In the genomic region with DNA sequence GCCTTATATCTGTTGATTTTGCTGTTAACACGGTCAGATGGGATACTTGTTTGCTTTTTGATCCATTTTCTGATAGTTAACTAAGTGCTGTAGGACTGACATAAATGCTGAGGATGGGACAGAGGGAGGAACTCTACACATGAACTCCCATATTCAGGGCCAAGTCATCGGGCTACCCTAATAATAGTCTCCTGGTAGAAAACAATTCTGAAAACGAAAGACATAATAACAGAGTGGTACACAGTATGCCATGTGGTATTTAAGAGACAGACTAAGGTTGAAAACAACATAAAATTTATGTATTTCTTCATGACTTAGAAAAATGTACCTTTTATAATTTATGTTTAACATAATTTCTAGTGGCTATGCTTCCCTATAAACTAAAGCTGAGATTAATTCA, we compare ENCODE assay signal across 17 cellular contexts. TPM values are rescaled to one million over a fixed set of nuclear protein-coding genes. Genes with fewer than 3 reads are reported as not detected.
A peak's percentile ranks its signal among the peaks of the same experiment; 100 is the strongest.
DNase-seq lines count a peak whose midpoint lies in the region; ATAC-seq and TF ChIP-seq lines count a peak whose summit lies in the region.
"Had no signal": no experiment of that assay in that cellular context is flagged by ENCODE, and none has a peak within 500 bp of the region (broad histone marks: within the 10 kb centered on the region; RNA-seq: fewer than 3 reads in every experiment).

No MANE protein-coding gene starts in this region.

- DNase-seq in GM23338 (ENCODE audit: low spot score) (no peak), OCI-LY7 (ENCODE audit: low spot score) (no peak), esophagus muscularis mucosa (ENCODE audit: extremely low spot score) (no peak), spleen (no peak), WERI-Rb-1 (no peak), GM13977 (ENCODE audit: low spot score) (no peak), Caco-2 (no peak), colonic mucosa (no peak)
- DNase-seq: CD4-positive, alpha-beta memory T cell; GDM1; HFFc6; NCI-H1092; NCI-H446 treated with DMSO at 0.1 percent for 48 hours; NCI-H774; SHP77 treated with DMSO at 0.1 percent for 48 hours had no signal

- H3F3A ChIP-seq in GM23338 (replicated peaks; ENCODE audit: low read depth) = no peaks in the 10 kb centered on the region

- H3K4me1 ChIP-seq in GM23338 (ENCODE audit: insufficient read depth) (0 out of 2 replicates have a peak, but pooled peaks cover 8% of the 10 kb centered on the region), OCI-LY7 (ENCODE audit: insufficient read depth, low read length, poor library complexity, severe bottlenecking) (peaks cover 36% of the 10 kb centered on the region), esophagus muscularis mucosa (peaks cover 6 to 42% (median 35%) of the 10 kb centered on the region in 4 donors), spleen (no peaks in the 10 kb centered on the region), Caco-2 (no peaks in the 10 kb centered on the region), colonic mucosa (no peaks in the 10 kb centered on the region)

- H3K36me3 Mint-ChIP-seq in GM23338 (ENCODE audit: low read depth) (no peaks in the 10 kb centered on the region), Caco-2 (ENCODE audit: insufficient read depth, unreplicated experiment) (no peaks in the 10 kb centered on the region)
- H3K36me3 Mint-ChIP-seq: CD4-positive, alpha-beta memory T cell had no signal

- intact Hi-C loops in OCI-LY7 (cut with micrococcal nuclease; ENCODE audit: unreplicated experiment) (no loop called here), esophagus muscularis mucosa (cut with DNase I) (loop anchor here (5.0 kb wide), 1 partner anchor 527 kb away; no protein-coding TSS in a partner anchor), spleen (cut with DNase I; ENCODE audit: low total_unique reads) (no loop called here), Caco-2 (cut with micrococcal nuclease; ENCODE audit: unreplicated experiment) (no loop called here), colonic mucosa (cut with DNase I) (no loop called here)

- POLR2A ChIA-PET in OCI-LY7 (lab: Charles Lee) = interaction anchor here (0.7 to 1.0 kb wide), 2 partner anchors 29 to 45 kb away, joined by 3 to 4 read pairs; no protein-coding TSS in a partner anchor
- POLR2A ChIA-PET in Caco-2 (lab: Charles Lee) = no interaction called here

- in situ Hi-C loops in GM13977 (cut with MboI; ENCODE audit: low pct_unique_long_range_greater_than_20kb, low sequenced_read_pairs, unreplicated experiment) = no loop called here

- H3K4me2 ChIP-seq in GM23338 (no peak overlapping the region), OCI-LY7 (ENCODE audit: low read length) (peak overlapping the region; percentile 61)

- 62% methylated on average over 3 of the region's 3 CpGs for WGBS in esophagus muscularis mucosa
- WGBS in spleen, 5 donors = 49 to 65% (median 59%) methylated on average over 3 of the region's 3 CpGs

- ATAC-seq in GM23338 = no peak
- ATAC-seq: K562 had no signal

- H3K27ac Mint-ChIP-seq in GM23338 = no peak overlapping the region; the same call in 1 of the 2 replicates
- no peak overlapping the region for H3K27ac Mint-ChIP-seq in Caco-2 (ENCODE audit: unreplicated experiment)
- H3K27ac Mint-ChIP-seq: CD4-positive, alpha-beta memory T cell; HFFc6 had no signal

- H3K79me2 ChIP-seq in GM23338 (replicated peaks; ENCODE audit: insufficient read depth) (no peaks in the 10 kb centered on the region), OCI-LY7 (ENCODE audit: insufficient read depth, low read depth, low read length) (no peaks in the 10 kb centered on the region)

- H3K36me3 ChIP-seq in GM23338 (ENCODE audit: insufficient read depth) (no peaks in the 10 kb centered on the region), OCI-LY7 (ENCODE audit: insufficient read depth, low read length) (no peaks in the 10 kb centered on the region), esophagus muscularis mucosa (no peaks in the 10 kb centered on the region), spleen (no peaks in the 10 kb centered on the region), WERI-Rb-1 (no peaks in the 10 kb centered on the region), Caco-2 (ENCODE audit: control insufficient read depth, insufficient read depth, low read length) (no peaks in the 10 kb centered on the region), colonic mucosa (no peaks in the 10 kb centered on the region)

- peak overlapping the region; percentile 64; the same call in 1 of the 2 replicates for H2AFZ ChIP-seq in GM23338
- peak overlapping the region; percentile 97 for H2AFZ ChIP-seq in OCI-LY7 (ENCODE audit: low read length)

- peaks cover 4% of the 10 kb centered on the region for H3K27me3 Mint-ChIP-seq in GM23338 (ENCODE audit: insufficient read depth, low read depth, poor library complexity)
- peaks cover 18% of the 10 kb centered on the region for H3K27me3 Mint-ChIP-seq in Caco-2 (ENCODE audit: insufficient read depth, unreplicated experiment)

- H3K4me3 ChIP-seq in GM23338 (no peak overlapping the region), OCI-LY7 (ENCODE audit: low read depth, low read length, poor library complexity, severe bottlenecking) (peak overlapping the region; percentile 7), esophagus muscularis mucosa (peak overlapping the region in 1 of 4 donors; percentile 31), spleen (no peak overlapping the region), WERI-Rb-1 (ENCODE audit: low read depth, low read length) (no peak overlapping the region), Caco-2 (ENCODE audit: low read depth, low read length) (no peak overlapping the region), colonic mucosa (no peak overlapping the region)
- H3K4me3 ChIP-seq: K562 had no signal

- H3K4me3 Mint-ChIP-seq in GM23338 (no peak overlapping the region), Caco-2 (ENCODE audit: unreplicated experiment) (no peak overlapping the region)
- H3K4me3 Mint-ChIP-seq: CD4-positive, alpha-beta memory T cell; HFFc6 had no signal

- H3K9me2 ChIP-seq in GM23338 (ENCODE audit: insufficient read depth) (no peaks in the 10 kb centered on the region), OCI-LY7 (ENCODE audit: insufficient read depth, low read length) (no peaks in the 10 kb centered on the region)

- no peak overlapping the region for H3K9ac ChIP-seq in colonic mucosa (ENCODE audit: low read depth in 2 of 2, low read length in 2 of 2)

- H3K4me1 Mint-ChIP-seq in GM23338 (peaks cover 13% of the 10 kb centered on the region), Caco-2 (ENCODE audit: low read depth, unreplicated experiment) (no peaks in the 10 kb centered on the region)
- H3K4me1 Mint-ChIP-seq: CD4-positive, alpha-beta memory T cell had no signal

- no peak for TF ChIP-seq POLR2A in esophagus muscularis mucosa (IDR thresholded peaks at IDR 0.05; ENCODE audit: low read depth)
- TF ChIP-seq POLR2A in spleen (IDR thresholded peaks at IDR 0.05) = no peak

- H3K27me3 ChIP-seq in GM23338 (ENCODE audit: insufficient read depth) (no peaks in the 10 kb centered on the region), esophagus muscularis mucosa (no peaks in the 10 kb centered on the region), spleen (replicated peaks in 1 of 7) (peaks cover 0 to 6% (median 0%) of the 10 kb centered on the region in 7 donors), WERI-Rb-1 (ENCODE audit: insufficient read depth, low read depth, severe bottlenecking) (no peaks in the 10 kb centered on the region), Caco-2 (replicated peaks; ENCODE audit: control insufficient read depth, insufficient read depth, low read length) (no peaks in the 10 kb centered on the region), colonic mucosa (no peaks in the 10 kb centered on the region)

- H4K20me1 ChIP-seq in GM23338 (replicated peaks; ENCODE audit: insufficient read depth) (no peaks in the 10 kb centered on the region), OCI-LY7 (ENCODE audit: insufficient read depth, low read length) (no peaks in the 10 kb centered on the region)

- CTCF ChIA-PET in OCI-LY7 (lab: Charles Lee; ENCODE audit: unreplicated experiment) = no interaction called here
- CTCF ChIA-PET in Caco-2 (lab: Charles Lee) = no interaction called here

- H3K27ac ChIP-seq in GM23338 (ENCODE audit: low read depth) (no peak overlapping the region), OCI-LY7 (ENCODE audit: low read depth, low read length, poor library complexity, severe bottlenecking) (peak overlapping the region; percentile 6), esophagus muscularis mucosa (replicated peaks in 1 of 4) (peak overlapping the region; percentile 66 to 82 (median 74)), spleen (peak overlapping the region in 6 of 8 donors; percentile 6 to 53 (median 35)), WERI-Rb-1 (no peak overlapping the region), colonic mucosa (no peak overlapping the region)
- H3K27ac ChIP-seq: HL-60 had no signal

- BruUV-seq in OCI-LY7 (replicated peaks; lab: Mats Ljungman, UMichigan) (no TSS peak), Caco-2 (replicated peaks; lab: Mats Ljungman, UMichigan) (no TSS peak)

- H3K9me3 Mint-ChIP-seq in GM23338 = no peaks in the 10 kb centered on the region
- no peaks in the 10 kb centered on the region for H3K9me3 Mint-ChIP-seq in Caco-2 (ENCODE audit: unreplicated experiment)
- H3K9me3 Mint-ChIP-seq: HFFc6 had no signal

- H3K9me3 ChIP-seq in OCI-LY7 (ENCODE audit: low read length) (no peaks in the 10 kb centered on the region), esophagus muscularis mucosa (no peaks in the 10 kb centered on the region), spleen (no peaks in the 10 kb centered on the region), WERI-Rb-1 (ENCODE audit: severe bottlenecking) (no peaks in the 10 kb centered on the region), Caco-2 (no peaks in the 10 kb centered on the region), colonic mucosa (no peaks in the 10 kb centered on the region)

- no peak for TF ChIP-seq CTCF in GM23338 (conservative IDR thresholded peaks at IDR 0.05; ENCODE audit: low read depth in 2 of 2)
- no peak for TF ChIP-seq CTCF in OCI-LY7 (conservative IDR thresholded peaks at IDR 0.05; ENCODE audit: low read length)
- TF ChIP-seq CTCF in esophagus muscularis mucosa (IDR thresholded peaks at IDR 0.05) = no peak
- no peak for TF ChIP-seq CTCF in spleen (IDR thresholded peaks at IDR 0.05 in 8 of 11, conservative IDR thresholded peaks at IDR 0.05 in 3 of 11)
- no peak for TF ChIP-seq CTCF in WERI-Rb-1 (IDR thresholded peaks at IDR 0.05; ENCODE audit: low read depth, low read length)
- no peak for TF ChIP-seq CTCF in GM13977 (IDR thresholded peaks at IDR 0.05; ENCODE audit: extremely low read depth, insufficient read depth, missing control alignments)
- no peak for TF ChIP-seq CTCF in Caco-2 (IDR thresholded peaks at IDR 0.05; ENCODE audit: insufficient read depth in 1 of 2, low read depth in 1 of 2, low read length in 1 of 2, severe bottlenecking in 1 of 2, unreplicated experiment in 1 of 2)
- TF ChIP-seq CTCF in colonic mucosa (IDR thresholded peaks at IDR 0.05) = no peak

- TF ChIP-seq EP300 in esophagus muscularis mucosa (IDR thresholded peaks at IDR 0.05) = no peak

RNA-seq across cellular contexts. Expression of a gene that starts 12.0 kb away (rescaled TPM):
- 7.0 and 8.2 TPM in 2 replicates for total RNA-seq in GM23338 (2014; rRNA removed; shearing (Covaris generic))
- polyA plus RNA-seq in GM23338 (2016; fragmentation: Nextera tagmentation; extraction: Ambion mirVana) (3.7 and 7.5 TPM in 2 replicates), spleen (1 to 10 TPM; 7.8 to 9.1 (median 8.3) TPM)
- 2.0 and 2.1 TPM in 2 replicates for total RNA-seq in OCI-LY7 (2014; rRNA removed; shearing (Covaris generic))
- total RNA-seq in OCI-LY7 (2022) (1.6 and 2.5 TPM in 2 replicates), esophagus muscularis mucosa (100 to 1,000 TPM in 1 of 4 donors, 10 to 100 TPM in 3; 60.2 to 158 (median 63.3) TPM), spleen (10 to 100 TPM; 14.4 to 29.1 (median 19.6) TPM), Caco-2 (2022) (not detected in 2 replicates), colonic mucosa (1 to 10 TPM; 2.4 to 5.3 TPM)
- total RNA-seq: CD4-positive, alpha-beta memory T cell; K562 had no signal
- polyA plus RNA-seq: CD4-positive, alpha-beta memory T cell; K562 had no signal

Comparison
In these comparisons a context has a peak if more than half of its experiments do, and no peak if none do; other contexts are left out.
1. H3K27ac ChIP-seq: peak in OCI-LY7 (single experiment), esophagus muscularis mucosa (4 of 4) and spleen (6 of 8); none in GM23338 (single experiment), WERI-Rb-1 (single experiment) and colonic mucosa (single experiment).